Comparison of ENCODE assay signal across 24 cellular contexts in the genomic region with DNA sequence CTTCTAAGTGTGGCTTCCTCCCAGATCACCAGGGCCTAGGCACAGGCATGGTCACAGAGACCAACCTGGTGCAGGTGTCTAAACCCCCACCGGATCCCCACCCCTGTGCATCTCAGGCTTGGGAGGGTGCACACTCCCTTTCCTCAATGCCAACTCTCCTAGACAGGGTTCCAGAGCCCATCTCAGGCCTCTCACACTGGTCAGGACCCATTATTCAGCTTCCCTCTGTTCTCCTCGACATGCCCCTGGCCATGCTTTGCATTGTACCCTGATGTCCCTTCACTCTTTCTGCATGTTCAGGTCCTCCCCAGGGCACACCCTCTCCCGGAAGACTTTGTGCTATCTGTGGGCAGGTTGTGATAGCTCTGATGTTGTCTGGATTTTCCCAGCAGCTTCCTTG. TPM values are rescaled to one million over a fixed set of nuclear protein-coding genes. Genes with fewer than 3 reads are reported as not detected.
DNase-seq lines count a peak whose midpoint lies in the region; ATAC-seq, FAIRE-seq and TF ChIP-seq lines count a peak whose summit lies in the region.
"Had no signal": no experiment of that assay in that cellular context is flagged by ENCODE, and none has a peak within 500 bp of the region (broad histone marks: within the 10 kb centered on the region; RNA-seq: fewer than 3 reads in every experiment).

No MANE protein-coding gene starts in this region.

- POLR2A ChIA-PET in K562 (lab: Yijun Ruan, JAX), result interaction anchor here (0.7 to 1.5 kb wide), 2 partner anchors 9 to 10 kb away, joined by 3 to 4 read pairs; no protein-coding TSS in a partner anchor

- no peaks in the 10 kb centered on the region for H3K9me1 ChIP-seq in K562 (ENCODE audit: control insufficient read depth, insufficient read depth, low read length)

- TF ChIP-seq CTCF in K562 (IDR thresholded peaks at IDR 0.05 in 2 of 3, conservative IDR thresholded peaks at IDR 0.05 in 1 of 3; ENCODE audit: insufficient read depth in 2 of 3, low read depth in 1 of 3, low read length in 3 of 3), result no peak

- H3K4me1 ChIP-seq in K562 (replicated peaks in 1 of 2; ENCODE audit: control insufficient read depth in 2 of 2, insufficient read depth in 2 of 2, low read length in 2 of 2), result peaks cover 4 to 7% of the 10 kb centered on the region in 2 experiments; a peak in 3 of 5 replicates
- no peaks in the 10 kb centered on the region for H3K4me1 ChIP-seq in small intestine (ENCODE audit: control insufficient read depth in 2 of 2, insufficient read depth in 1 of 2, low read depth in 1 of 2, low read length in 1 of 2)

- H3K9me3 ChIP-seq in K562 (replicated peaks; ENCODE audit: control insufficient read depth, insufficient read depth, low read depth, low read length) (no peaks in the 10 kb centered on the region), small intestine (ENCODE audit: control insufficient read depth, low read depth) (no peaks in the 10 kb centered on the region)

- TF ChIP-seq POLR2A in K562 (conservative IDR thresholded peaks at IDR 0.05), result no peak

- H3K27ac ChIP-seq in K562 (ENCODE audit: extremely low read depth, low read depth, low read length) (no peak overlapping the region), small intestine (ENCODE audit: low read depth in 1 of 2, low read length in 1 of 2) (peak overlapping the region in 1 of 2 donors; percentile 8)
- H3K27ac ChIP-seq: 22Rv1 had no signal

- in situ Hi-C loops in K562 (cut with MboI), result no loop called here

- ATAC-seq in K562 (peak; percentile 6), memory B cell (ENCODE audit: low read depth) (no peak), HG03520 (IDR thresholded peaks at IDR 0.05; ENCODE audit: unreplicated experiment) (no peak)
- ATAC-seq: CD8-positive, alpha-beta T cell; GM23338 had no signal

- H2AFZ ChIP-seq in K562 (ENCODE audit: low read depth, low read length), result 0 out of 2 replicates have a peak overlapping the region, but pooled peaks have one; percentile 21
- H2AFZ ChIP-seq: GM23338 had no signal

- H3K36me3 ChIP-seq in K562 (ENCODE audit: control insufficient read depth, insufficient read depth, low read length), result no peaks in the 10 kb centered on the region
- H3K36me3 ChIP-seq in small intestine (ENCODE audit: control insufficient read depth in 2 of 2, insufficient read depth in 2 of 2, low read length in 2 of 2), result no peaks in the 10 kb centered on the region

- no peak overlapping the region for H3K4me2 ChIP-seq in K562 (ENCODE audit: insufficient read depth, low read length)
- H3K4me2 ChIP-seq: GM23338 had no signal

- no peak overlapping the region for H3K9ac ChIP-seq in K562 (ENCODE audit: insufficient read depth in 1 of 2, low read depth in 2 of 2, low read length in 2 of 2)

- no peaks in the 10 kb centered on the region for H3K9me3 Mint-ChIP-seq in memory B cell
- H3K9me3 Mint-ChIP-seq: CD14-positive monocyte; CD8-positive, alpha-beta T cell; GM23338; H9; HFFc6 had no signal

- no TSS peak for BruUV-seq in K562 (replicated peaks; lab: Mats Ljungman, UMichigan)

- CTCF ChIA-PET in K562 (lab: Yijun Ruan, JAX; ENCODE audit: low intra/inter-chr PET ratio), result no interaction called here

- no peak for TF ChIP-seq RAD21 in K562 (CRISPR knock-in tag; conservative IDR thresholded peaks at IDR 0.05 in 1 of 2, IDR thresholded peaks at IDR 0.05 in 1 of 2)

- intact Hi-C loops in K562 (cut with micrococcal nuclease), result no loop called here

- no peak overlapping the region for H3K4me3 Mint-ChIP-seq in memory B cell
- H3K4me3 Mint-ChIP-seq: CD14-positive monocyte; CD8-positive, alpha-beta T cell; GM23338; H9; HFFc6 had no signal

- no peaks in the 10 kb centered on the region for H3K79me2 ChIP-seq in K562 (ENCODE audit: control insufficient read depth, insufficient read depth, low read length)

- DNase-seq in activated effector memory CD4-positive, alpha-beta T cell treated with anti-CD3 and anti-CD28 coated beads, Interleukin-2, amount 50 U/mL, for 16 hours, result peak; percentile 14
- DNase-seq in activated effector memory CD4-positive, alpha-beta T cell treated with Interleukin-2 at 50 U/mL for 16 hours, result no peak
- DNase-seq in K562 (ENCODE audit: extremely low read depth in 1 of 4, low spot score in 3 of 4), result no peak
- DNase-seq in memory B cell (ENCODE audit: low spot score in 2 of 2), result no peak
- DNase-seq in small intestine, result peak; percentile 14
- no peak for DNase-seq in globus pallidus (ENCODE audit: low spot score)
- DNase-seq in islet precursor cell, result no peak
- DNase-seq: CD8-positive, alpha-beta T cell; COR-L47; DMS153; DMS79 treated with DMSO at 0.1 percent for 48 hours; EL; H9; HFFc6 had no signal

- H4K20me1 ChIP-seq in K562 (replicated peaks; ENCODE audit: control insufficient read depth, insufficient read depth, low read length), result no peaks in the 10 kb centered on the region

- WGBS in K562 (ENCODE audit: insufficient coverage, low coverage, missing lambda C conversion rate), result 4% methylated on average over 3 of the region's 3 CpGs
- 64 to 80% (median 67%) methylated on average over 3 of the region's 3 CpGs for WGBS in small intestine, 3 donors

- no peaks in the 10 kb centered on the region for H3K36me3 Mint-ChIP-seq in memory B cell
- H3K36me3 Mint-ChIP-seq: CD14-positive monocyte; CD8-positive, alpha-beta T cell had no signal

- H3K4me3 ChIP-seq in K562 (no peak overlapping the region), small intestine (ENCODE audit: low read depth in 1 of 2, low read length in 2 of 2) (no peak overlapping the region)
- H3K4me3 ChIP-seq: GM23338 had no signal

- H3K27me3 Mint-ChIP-seq in memory B cell, result no peaks in the 10 kb centered on the region

- no peak for TF ChIP-seq EP300 in K562 (IDR thresholded peaks at IDR 0.05; ENCODE audit: low read length)

- peaks cover 22 to 31% of the 10 kb centered on the region in 2 experiments for H3K27me3 ChIP-seq in K562 (ENCODE audit: control insufficient read depth in 2 of 2, insufficient read depth in 2 of 2, low read length in 2 of 2)
- H3K27me3 ChIP-seq in small intestine (ENCODE audit: control insufficient read depth in 2 of 2, insufficient read depth in 2 of 2, low read length in 2 of 2), result no peaks in the 10 kb centered on the region

- peak overlapping the region; percentile 49 for H3K27ac Mint-ChIP-seq in memory B cell
- H3K27ac Mint-ChIP-seq: CD14-positive monocyte; CD8-positive, alpha-beta T cell; GM23338; HFFc6 had no signal

- H3K4me1 Mint-ChIP-seq in memory B cell, result peaks cover 19% of the 10 kb centered on the region
- H3K4me1 Mint-ChIP-seq: CD14-positive monocyte had no signal

- FAIRE-seq in K562 (lab: Jason Lieb, UNC) (no peak), small intestine (lab: Jason Lieb, UNC) (no peak)
- FAIRE-seq: D721Med, G401.6, GM12891 had no signal

TF ChIP-seq in K562, 482 proteins besides CTCF, POLR2A, EP300 and RAD21 (continues in another document):
- no peak for TF ChIP-seq KHSRP (IDR thresholded peaks at IDR 0.05)
- no peak for TF ChIP-seq ZNF121 (CRISPR knock-in tag; conservative IDR thresholded peaks at IDR 0.05)
- no peak for TF ChIP-seq ATF2 (CRISPR knock-in tag; IDR thresholded peaks at IDR 0.05)
- TF ChIP-seq ZSCAN32 (CRISPR knock-in tag; IDR thresholded peaks at IDR 0.05), result no peak
- no peak for TF ChIP-seq ZNF561 (CRISPR knock-in tag; conservative IDR thresholded peaks at IDR 0.05)
- TF ChIP-seq EGR1 (conservative IDR thresholded peaks at IDR 0.05), result no peak

RNA-seq across cellular contexts. Expression of gene FGD5, which starts 23.5 kb away (rescaled TPM):
- total RNA-seq in K562 (2011; cell fraction: chromatin; rRNA removed; ENCODE audit: low replicate concordance), result not detected in 2 replicates
- total RNA-seq in K562 (2011; cell fraction: nucleolus; rRNA removed), result not detected in 2 replicates
- total RNA-seq in K562 (2011; cell fraction: nucleoplasm; rRNA removed), result not detected in 2 replicates
- not detected in 2 replicates for total RNA-seq in K562 (2014; rRNA removed)
- total RNA-seq in K562 (2014; rRNA removed; fragmentation: Illumina TruSeq; extraction: Trizol), result not detected in 2 replicates
- total RNA-seq in K562 (2015; rRNA removed; fragmentation: Illumina TruSeq; extraction: Trizol), result not detected in 2 replicates
- total RNA-seq in K562 (2021), result 0.13 and 0.18 TPM in 2 replicates
- polyA plus RNA-seq in K562 (2011; rRNA removed), result not detected in 2 replicates
- not detected in 2 replicates for polyA plus RNA-seq in K562 (2011; cell fraction: cytosol; rRNA removed)
- polyA plus RNA-seq in K562 (2011; cell fraction: nucleus; rRNA removed), result not detected in 2 replicates
- polyA plus RNA-seq in K562 (2012), result not detected in 2 replicates
- not detected in 2 replicates for polyA plus RNA-seq in K562 (2014; fragmentation: Illumina TruSeq; extraction: Trizol)
- polyA plus RNA-seq in K562 (2014; fragmentation: Nextera tagmentation; extraction: Ambion mirVana), result not detected
- not detected in 2 replicates for polyA plus RNA-seq in K562 (2014; rRNA removed)
- not detected in 2 replicates for polyA minus RNA-seq in K562 (2011; rRNA and poly(A)+ RNA removed)
- not detected in 2 replicates for polyA minus RNA-seq in K562 (2011; cell fraction: cytosol; rRNA and poly(A)+ RNA removed)
- polyA minus RNA-seq in K562 (2011; cell fraction: nucleus; rRNA and poly(A)+ RNA removed), result not detected in 2 replicates
- polyA plus RNA-seq in small intestine, result 10 to 100 TPM in 1 of 3 donors, 1 to 10 TPM in 2; 3.1 to 16.1 (median 5.7) TPM
- total RNA-seq: A673; CD8-positive, alpha-beta T cell; HFFc6; HT-29 had no signal
- polyA plus RNA-seq: BJ, CD14-positive monocyte had no signal

Comparison
In these comparisons a context has a peak if more than half of its experiments do, and no peak if none do; other contexts are left out.
1. DNase-seq: peak in activated effector memory CD4-positive, alpha-beta T cell treated with anti-CD3 and anti-CD28 coated beads, Interleukin-2, amount 50 U/mL, for 16 hours (single experiment) and small intestine (single experiment); none in activated effector memory CD4-positive, alpha-beta T cell treated with Interleukin-2 at 50 U/mL for 16 hours (single experiment), K562 (0 of 4), memory B cell (0 of 2), globus pallidus (single experiment) and islet precursor cell (single experiment).
2. RNA of gene FGD5, which starts 23.5 kb away (polyA plus RNA-seq): 3.1 to 16.1 TPM in small intestine; not detected in K562; every median in the first group is over 4 times any median in the second.